ENCODE assay signal across 1 cellular context in genomic region chr14:74712499-74713394, GRCh38.
TF ChIP-seq lines count a peak whose summit lies in the region.

AREL1 (minus strand) TSS chr14:74713080; CDS start chr14:74685615, 27,465 bp downstream.
FCF1 (plus strand) TSS chr14:74713144; CDS start chr14:74713198, 54 bp downstream.

TF ChIP-seq in HepG2, 621 proteins besides CTCF, POLR2A, EP300 and RAD21 (continued from another document and continues in another):
- no peak for TF ChIP-seq DZIP1 (CRISPR knock-in tag; IDR thresholded peaks at IDR 0.05)
- TF ChIP-seq, protein P1, sequence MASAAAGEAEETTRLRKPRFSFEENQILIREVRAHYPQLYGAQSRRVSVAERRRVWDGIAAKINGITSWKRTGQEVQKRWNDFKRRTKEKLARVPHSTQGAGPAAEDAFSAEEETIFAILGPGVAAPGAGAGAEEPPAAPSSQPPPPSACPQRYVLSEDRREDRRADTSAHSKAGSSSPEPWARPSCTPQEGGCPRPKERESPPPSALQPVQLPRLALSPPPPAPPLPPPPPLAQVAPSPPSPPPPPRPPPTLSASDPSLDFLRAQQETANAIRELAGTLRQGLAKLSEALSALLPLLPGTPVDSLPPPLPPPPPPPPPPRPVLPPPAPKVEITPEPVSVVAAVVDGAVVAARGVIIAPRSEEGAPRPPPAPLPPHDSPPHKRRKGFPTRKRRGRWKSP (CRISPR knock-in tag; IDR thresholded peaks at IDR 0.05), result 0 out of 2 replicates have a peak, but pooled peaks have one; percentile 35
- no peak for TF ChIP-seq ATAD3A (CRISPR knock-in tag; IDR thresholded peaks at IDR 0.05)
- TF ChIP-seq GATAD1 (CRISPR knock-in tag; IDR thresholded peaks at IDR 0.05), result peak; percentile 99
- TF ChIP-seq ZNF510 (CRISPR knock-in tag; IDR thresholded peaks at IDR 0.05; ENCODE audit: low read depth), result no peak
- no peak for TF ChIP-seq PLSCR1 (CRISPR knock-in tag; IDR thresholded peaks at IDR 0.05; ENCODE audit: borderline replicate concordance)
- peak; percentile 70; the same call in 1 of the 2 replicates for TF ChIP-seq HIVEP1 (CRISPR knock-in tag; IDR thresholded peaks at IDR 0.05)
- no peak for TF ChIP-seq CHD4 (IDR thresholded peaks at IDR 0.05; ENCODE audit: borderline replicate concordance, low read length)
- no peak for TF ChIP-seq ZKSCAN8 (CRISPR knock-in tag; IDR thresholded peaks at IDR 0.05; ENCODE audit: borderline replicate concordance)
- TF ChIP-seq PAWR (CRISPR knock-in tag; IDR thresholded peaks at IDR 0.05; ENCODE audit: borderline replicate concordance), result no peak
- peak; percentile 48; the same call in 1 of the 2 replicates for TF ChIP-seq ZNF605 (CRISPR knock-in tag; IDR thresholded peaks at IDR 0.05)
- TF ChIP-seq, protein P2, sequence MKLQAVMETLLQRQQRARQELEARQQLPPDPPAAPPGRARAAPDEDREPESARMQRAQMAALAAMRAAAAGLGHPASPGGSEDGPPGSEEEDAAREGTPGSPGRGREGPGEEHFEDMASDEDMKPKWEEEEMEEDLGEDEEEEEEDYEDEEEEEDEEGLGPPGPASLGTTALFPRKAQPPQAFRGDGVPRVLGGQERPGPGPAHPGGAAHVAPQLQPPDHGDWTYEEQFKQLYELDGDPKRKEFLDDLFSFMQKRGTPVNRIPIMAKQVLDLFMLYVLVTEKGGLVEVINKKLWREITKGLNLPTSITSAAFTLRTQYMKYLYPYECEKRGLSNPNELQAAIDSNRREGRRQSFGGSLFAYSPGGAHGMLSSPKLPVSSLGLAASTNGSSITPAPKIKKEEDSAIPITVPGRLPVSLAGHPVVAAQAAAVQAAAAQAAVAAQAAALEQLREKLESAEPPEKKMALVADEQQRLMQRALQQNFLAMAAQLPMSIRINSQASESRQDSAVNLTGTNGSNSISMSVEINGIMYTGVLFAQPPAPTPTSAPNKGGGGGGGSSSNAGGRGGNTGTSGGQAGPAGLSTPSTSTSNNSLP (IDR thresholded peaks at IDR 0.05; ENCODE audit: low read depth, low read length), result no peak
- TF ChIP-seq SPEN (CRISPR knock-in tag; IDR thresholded peaks at IDR 0.05; ENCODE audit: low read depth), result peak; percentile 86
- no peak for TF ChIP-seq ZC3H13 (CRISPR knock-in tag; IDR thresholded peaks at IDR 0.05)
- peak; percentile 93 for TF ChIP-seq ZHX2 (IDR thresholded peaks at IDR 0.05; ENCODE audit: low read depth)
- TF ChIP-seq ZHX2 (CRISPR knock-in tag; IDR thresholded peaks at IDR 0.05; ENCODE audit: borderline replicate concordance), result no peak
- TF ChIP-seq ZNF713 (CRISPR knock-in tag; IDR thresholded peaks at IDR 0.05), result 0 out of 2 replicates have a peak, but pooled peaks have one; percentile 66
- no peak for TF ChIP-seq E2F1 (CRISPR knock-in tag; IDR thresholded peaks at IDR 0.05)
- TF ChIP-seq RBFOX2 (IDR thresholded peaks at IDR 0.05; ENCODE audit: low read depth, low read length), result 0 out of 2 replicates have a peak, but pooled peaks have one; percentile 19
- peak; percentile 69; the same call in 1 of the 2 replicates for TF ChIP-seq DMAP1 (CRISPR knock-in tag; IDR thresholded peaks at IDR 0.05)
- no peak for TF ChIP-seq ZNF251 (CRISPR knock-in tag; IDR thresholded peaks at IDR 0.05)
- no peak for TF ChIP-seq EHMT2 (IDR thresholded peaks at IDR 0.05; ENCODE audit: borderline replicate concordance, low read depth, low read length)
- no peak for TF ChIP-seq ZNF672 (CRISPR knock-in tag; IDR thresholded peaks at IDR 0.05)
- peak; percentile 93; the same call in 1 of the 2 replicates for TF ChIP-seq CC2D1A (CRISPR knock-in tag; IDR thresholded peaks at IDR 0.05)
- peak; percentile 91 for TF ChIP-seq ZBTB40 (IDR thresholded peaks at IDR 0.05)
- peak; percentile 74; the same call in 1 of the 2 replicates for TF ChIP-seq ZBTB40 (CRISPR knock-in tag; IDR thresholded peaks at IDR 0.05)
- no peak for TF ChIP-seq FOXJ3 (CRISPR knock-in tag; IDR thresholded peaks at IDR 0.05; ENCODE audit: borderline replicate concordance)
- TF ChIP-seq, protein P3, sequence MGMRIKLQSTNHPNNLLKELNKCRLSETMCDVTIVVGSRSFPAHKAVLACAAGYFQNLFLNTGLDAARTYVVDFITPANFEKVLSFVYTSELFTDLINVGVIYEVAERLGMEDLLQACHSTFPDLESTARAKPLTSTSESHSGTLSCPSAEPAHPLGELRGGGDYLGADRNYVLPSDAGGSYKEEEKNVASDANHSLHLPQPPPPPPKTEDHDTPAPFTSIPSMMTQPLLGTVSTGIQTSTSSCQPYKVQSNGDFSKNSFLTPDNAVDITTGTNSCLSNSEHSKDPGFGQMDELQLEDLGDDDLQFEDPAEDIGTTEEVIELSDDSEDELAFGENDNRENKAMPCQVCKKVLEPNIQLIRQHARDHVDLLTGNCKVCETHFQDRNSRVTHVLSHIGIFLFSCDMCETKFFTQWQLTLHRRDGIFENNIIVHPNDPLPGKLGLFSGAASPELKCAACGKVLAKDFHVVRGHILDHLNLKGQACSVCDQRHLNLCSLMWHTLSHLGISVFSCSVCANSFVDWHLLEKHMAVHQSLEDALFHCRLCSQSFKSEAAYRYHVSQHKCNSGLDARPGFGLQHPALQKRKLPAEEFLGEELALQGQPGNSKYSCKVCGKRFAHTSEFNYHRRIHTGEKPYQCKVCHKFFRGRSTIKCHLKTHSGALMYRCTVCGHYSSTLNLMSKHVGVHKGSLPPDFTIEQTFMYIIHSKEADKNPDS (CRISPR knock-in tag; IDR thresholded peaks at IDR 0.05), result no peak
- peak; percentile 96 for TF ChIP-seq SIN3A (IDR thresholded peaks at IDR 0.05; ENCODE audit: borderline replicate concordance, low read depth, low read length)
